ENCODE assay signal across 16 cellular contexts in genomic region chr9:129405089-129405830, GRCh38.
DNase-seq lines count a peak whose midpoint lies in the region; ATAC-seq and TF ChIP-seq lines count a peak whose summit lies in the region.
"Had no signal": no experiment of that assay in that cellular context is flagged by ENCODE, and none has a peak within 500 bp of the region (broad histone marks: within the 10 kb centered on the region; RNA-seq: fewer than 3 reads in every experiment).

No MANE protein-coding gene starts in this region.

- WGBS in right cardiac atrium: 73% methylated on average over 14 of the region's 14 CpGs
- WGBS in psoas muscle, 3 donors: 73 to 79% (median 79%) methylated on average over 12 to 14 of the region's 14 CpGs
- WGBS in endodermal cell (ENCODE audit: insufficient coverage in 1 of 2, insufficient read length in 1 of 2), 2 experiments: 87 to 91% methylated on average over 9 to 14 of the region's 14 CpGs

- peaks cover under 1% of the 10 kb centered on the region for H3K36me3 Mint-ChIP-seq in endodermal cell (ENCODE audit: low read depth)
- H3K36me3 Mint-ChIP-seq: CD4-positive, CD25-positive, alpha-beta regulatory T cell had no signal

- DNase-seq in EL (peak; percentile 53), RWPE1 (ENCODE audit: low spot score) (peak; percentile 53), right cardiac atrium (peak in 2 of 3 donors; percentile 31 to 41), psoas muscle (peak; percentile 4 to 26), 8988T (no peak), endodermal cell (no peak), SW 1271 (lab: John Stamatoyannopoulos, UW) (no peak)
- DNase-seq in central memory CD4-positive, alpha-beta T cell: no peak
- DNase-seq: activated gamma-delta T cell treated with Interleukin-2 at 50 U/mL for 16 hours; CD4-positive, CD25-positive, alpha-beta regulatory T cell; dermis blood vessel endothelial cell; DND-41; SHP77 treated with DMSO at 0.1 percent for 48 hours had no signal

- peaks cover 10% of the 10 kb centered on the region for H3K4me1 Mint-ChIP-seq in endodermal cell

- no peak overlapping the region for H3K27ac Mint-ChIP-seq in endodermal cell

- H3K9me3 Mint-ChIP-seq in endodermal cell: peaks cover 4% of the 10 kb centered on the region

- peak overlapping the region; percentile 71 for H3K27ac ChIP-seq in RWPE1
- no peak overlapping the region for H3K27ac ChIP-seq in right cardiac atrium (ENCODE audit: low read length)
- no peak overlapping the region for H3K27ac ChIP-seq in psoas muscle
- no peak overlapping the region for H3K27ac ChIP-seq in endodermal cell (ENCODE audit: low read depth, low read length)
- H3K27ac ChIP-seq: esophagus muscularis mucosa, ovary had no signal

- no peak overlapping the region for H3K4me3 Mint-ChIP-seq in endodermal cell
- H3K4me3 Mint-ChIP-seq: CD4-positive, CD25-positive, alpha-beta regulatory T cell had no signal

- H3K9ac ChIP-seq in endodermal cell (ENCODE audit: extremely low read depth, low read length, poor library complexity, severe bottlenecking): no peak overlapping the region

- no peak for TF ChIP-seq CTCF in RWPE1 (conservative IDR thresholded peaks at IDR 0.05; ENCODE audit: low read depth)
- no peak for TF ChIP-seq CTCF in psoas muscle (IDR thresholded peaks at IDR 0.05)
- no peak for TF ChIP-seq CTCF in endodermal cell (conservative IDR thresholded peaks at IDR 0.05)

- H3K36me3 ChIP-seq in psoas muscle (ENCODE audit: insufficient read depth in 1 of 2, low read depth in 1 of 2): no peaks in the 10 kb centered on the region
- H3K36me3 ChIP-seq in endodermal cell (ENCODE audit: control insufficient read depth, insufficient read depth, low read length): no peaks in the 10 kb centered on the region
- H3K36me3 ChIP-seq: esophagus muscularis mucosa, ovary had no signal

- H3K4me3 ChIP-seq in right cardiac atrium (ENCODE audit: low read length): no peak overlapping the region
- H3K4me3 ChIP-seq in psoas muscle: no peak overlapping the region
- no peak overlapping the region for H3K4me3 ChIP-seq in endodermal cell (ENCODE audit: low read length)
- H3K4me3 ChIP-seq: esophagus muscularis mucosa, ovary, skin epidermis had no signal

- H3K27me3 ChIP-seq in right cardiac atrium (ENCODE audit: control insufficient read depth, insufficient read depth) (no peaks in the 10 kb centered on the region), psoas muscle (ENCODE audit: insufficient read depth in 3 of 3, low read length in 2 of 3) (no peaks in the 10 kb centered on the region), endodermal cell (ENCODE audit: control insufficient read depth, insufficient read depth, low read length, poor library complexity, severe bottlenecking) (no peaks in the 10 kb centered on the region)
- H3K27me3 ChIP-seq: esophagus muscularis mucosa, ovary had no signal

- H3K27me3 Mint-ChIP-seq in endodermal cell (ENCODE audit: insufficient read depth): no peaks in the 10 kb centered on the region

- POLR2A ChIA-PET in RWPE1 (lab: Yijun Ruan, JAX; ENCODE audit: low non-redundant PET): no interaction called here

- CTCF ChIA-PET in RWPE1 (lab: Yijun Ruan, JAX): no interaction called here

- H3K4me1 ChIP-seq in right cardiac atrium (ENCODE audit: control insufficient read depth, insufficient read depth, low read length): peaks cover 3% of the 10 kb centered on the region
- H3K4me1 ChIP-seq in psoas muscle: peaks cover 8% of the 10 kb centered on the region
- no peaks in the 10 kb centered on the region for H3K4me1 ChIP-seq in endodermal cell (ENCODE audit: control insufficient read depth, insufficient read depth, low read length)

- intact Hi-C loops in right cardiac atrium (cut with DNase I): no loop called here
- intact Hi-C loops in psoas muscle (cut with DNase I): no loop called here

- H3K9me3 ChIP-seq in right cardiac atrium (ENCODE audit: control insufficient read depth, low read length): no peaks in the 10 kb centered on the region
- H3K9me3 ChIP-seq in psoas muscle: no peaks in the 10 kb centered on the region
- no peaks in the 10 kb centered on the region for H3K9me3 ChIP-seq in endodermal cell (ENCODE audit: control insufficient read depth, low read length)
- H3K9me3 ChIP-seq: esophagus muscularis mucosa, ovary had no signal

- ATAC-seq in right cardiac atrium (no peak), psoas muscle (no peak)

Comparison
In these comparisons a context has a peak if more than half of its experiments do, and no peak if none do; other contexts are left out.
1. DNase-seq: peak in EL (single experiment), RWPE1 (single experiment), right cardiac atrium (2 of 3) and psoas muscle (2 of 2); none in central memory CD4-positive, alpha-beta T cell (single experiment), 8988T (single experiment), endodermal cell (single experiment) and SW 1271 (0 of 2).